In genomic region chr5:173330151-173330855, GRCh38 we compare ENCODE assay signal across 8 cellular contexts. TPM values are rescaled to one million over a fixed set of nuclear protein-coding genes. Genes with fewer than 3 reads are reported as not detected.
DNase-seq lines count a peak whose midpoint lies in the region; ATAC-seq, FAIRE-seq and TF ChIP-seq lines count a peak whose summit lies in the region.

No MANE protein-coding gene starts in this region.

- peak overlapping the region; percentile 33 for H3K9ac ChIP-seq in ES-I3 (ENCODE audit: low read depth, low read length)
- H3K9ac ChIP-seq in iPS-15b (ENCODE audit: low read depth, low read length): peak overlapping the region; percentile 65

- 65% methylated on average over 13 of the region's 13 CpGs for WGBS in A549 (ENCODE audit: missing lambda C conversion rate)

- peaks cover 4% of the 10 kb centered on the region; the same call in 1 of the 2 replicates for H3K36me3 ChIP-seq in ES-I3 (ENCODE audit: insufficient read depth, low read length)
- peaks cover 5% of the 10 kb centered on the region for H3K36me3 ChIP-seq in iPS-15b (ENCODE audit: control insufficient read depth, insufficient read depth, low read length)

- no peak for ATAC-seq in A549
- no peak for ATAC-seq in activated CD8-positive, alpha-beta T cell treated with anti-CD3 and anti-CD28 coated beads for 36 hours
- ATAC-seq in GM21528 (IDR thresholded peaks at IDR 0.05; ENCODE audit: low FRiP score, unreplicated experiment): no peak

- H3K27me3 Mint-ChIP-seq in activated CD8-positive, alpha-beta T cell treated with anti-CD3 and anti-CD28 coated beads for 36 hours: peaks cover 52% of the 10 kb centered on the region

- POLR2A ChIA-PET in A549 (lab: Yijun Ruan, JAX): interaction anchor here (0.6 to 2.6 kb wide), 10 partner anchors 10 to 403 kb away, joined by 3 to 23 read pairs (median 3); partner anchors contain the start of gene BOD1
- POLR2A ChIA-PET in activated CD8-positive, alpha-beta T cell treated with anti-CD3 and anti-CD28 coated beads for 36 hours (lab: Charles Lee): interaction anchor here (0.8 to 2.8 kb wide), 3 partner anchors 12 to 37 kb away, joined by 3 to 11 read pairs (median 4); no protein-coding TSS in a partner anchor

- intact Hi-C loops in activated CD8-positive, alpha-beta T cell treated with anti-CD3 and anti-CD28 coated beads for 36 hours (cut with micrococcal nuclease): no loop called here

- TF ChIP-seq EP300 in A549 (IDR thresholded peaks at IDR 0.05): no peak

- peaks cover 41% of the 10 kb centered on the region for H3K36me3 Mint-ChIP-seq in activated CD8-positive, alpha-beta T cell treated with anti-CD3 and anti-CD28 coated beads for 36 hours (ENCODE audit: low read depth)

- peak overlapping the region; percentile 86 for H3K4me2 ChIP-seq in A549

- H3K27ac Mint-ChIP-seq in activated CD8-positive, alpha-beta T cell treated with anti-CD3 and anti-CD28 coated beads for 36 hours: peak overlapping the region; percentile 68

- no peak for TF ChIP-seq CTCF in A549 (IDR thresholded peaks at IDR 0.05)
- no peak for TF ChIP-seq CTCF in activated CD8-positive, alpha-beta T cell treated with anti-CD3 and anti-CD28 coated beads for 36 hours (IDR thresholded peaks at IDR 0.05)

- FAIRE-seq in A549 (lab: Jason Lieb, UNC): no peak

- H3K4me3 Mint-ChIP-seq in activated CD8-positive, alpha-beta T cell treated with anti-CD3 and anti-CD28 coated beads for 36 hours: peak overlapping the region; percentile 98

- H3K4me1 ChIP-seq in A549 (peaks cover 31% of the 10 kb centered on the region), ES-I3 (ENCODE audit: insufficient read depth, low read length) (peaks cover 14% of the 10 kb centered on the region), iPS-15b (ENCODE audit: control insufficient read depth, insufficient read depth, low read length) (peaks cover 13% of the 10 kb centered on the region)

- DNase-seq in A549 (ENCODE audit: low read depth in 1 of 2, low spot score in 1 of 2) (no peak), amniotic stem cell (lab: John Stamatoyannopoulos, UW) (no peak), C1 segment of cervical spinal cord (lab: John Stamatoyannopoulos, UW) (no peak), NOMO-1 treated with dmso at 0.1 percent for 144 hours (lab: John Stamatoyannopoulos, UW; ENCODE audit: unreplicated experiment) (no peak)
- no peak for DNase-seq in activated CD8-positive, alpha-beta T cell treated with anti-CD3 and anti-CD28 coated beads for 36 hours

- H3K4me1 Mint-ChIP-seq in activated CD8-positive, alpha-beta T cell treated with anti-CD3 and anti-CD28 coated beads for 36 hours (ENCODE audit: low read depth): peaks cover 26% of the 10 kb centered on the region

- CTCF ChIA-PET in A549 (lab: Yijun Ruan, JAX): interaction anchor here (0.6 to 9.5 kb wide), 13 partner anchors 10 to 981 kb away, joined by 3 to 129 read pairs (median 3); partner anchors contain the start of gene BOD1
- CTCF ChIA-PET in activated CD8-positive, alpha-beta T cell treated with anti-CD3 and anti-CD28 coated beads for 36 hours (lab: Charles Lee): interaction anchor here (0.7 to 7.6 kb wide), 6 partner anchors 15 to 346 kb away, joined by 3 to 180 read pairs (median 6); partner anchors contain the start of gene ATP6V0E1

- peaks cover 23% of the 10 kb centered on the region for H3K27me3 ChIP-seq in iPS-15b (ENCODE audit: control insufficient read depth, insufficient read depth, low read length)

- peaks cover 6% of the 10 kb centered on the region for H3K9me3 Mint-ChIP-seq in activated CD8-positive, alpha-beta T cell treated with anti-CD3 and anti-CD28 coated beads for 36 hours

- H3K4me3 ChIP-seq in A549: peak overlapping the region; percentile 87
- H3K4me3 ChIP-seq in iPS-15b (ENCODE audit: low read depth, low read length): peak overlapping the region; percentile 52

- peak overlapping the region; percentile 88 to 97 for H3K27ac ChIP-seq in A549

- no peaks in the 10 kb centered on the region for H3K9me3 ChIP-seq in A549
- no peaks in the 10 kb centered on the region for H3K9me3 ChIP-seq in ES-I3 (ENCODE audit: control insufficient read depth, insufficient read depth, low read length)
- no peaks in the 10 kb centered on the region for H3K9me3 ChIP-seq in iPS-15b (ENCODE audit: control insufficient read depth, insufficient read depth, low read length)

- TF ChIP-seq RAD21 in A549 (conservative IDR thresholded peaks at IDR 0.05 in 1 of 2, IDR thresholded peaks at IDR 0.05 in 1 of 2): no peak

- TF ChIP-seq POLR2A in A549 (IDR thresholded peaks at IDR 0.05; ENCODE audit: low read length): no peak

TF ChIP-seq in A549, 52 proteins besides CTCF, POLR2A, EP300 and RAD21:
- TF ChIP-seq BHLHE40 (IDR thresholded peaks at IDR 0.05; ENCODE audit: low read depth, low read length) (no peak), MYC (IDR thresholded peaks at IDR 0.05; ENCODE audit: borderline replicate concordance, low read length) (no peak), HEYL (CRISPR knock-in tag; IDR thresholded peaks at IDR 0.05) (no peak), RCOR1 (IDR thresholded peaks at IDR 0.05; ENCODE audit: low read depth, low read length) (no peak), E2F6 (IDR thresholded peaks at IDR 0.05; ENCODE audit: borderline replicate concordance, low read depth) (no peak), NPAS2 (CRISPR knock-in tag; IDR thresholded peaks at IDR 0.05; ENCODE audit: borderline replicate concordance) (no peak), MAFK (IDR thresholded peaks at IDR 0.05; ENCODE audit: partially characterized antibody) (no peak), FOSL2 (IDR thresholded peaks at IDR 0.05) (no peak), FOSL2 (CRISPR knock-in tag; IDR thresholded peaks at IDR 0.05) (no peak), HOXA7 (CRISPR knock-in tag; IDR thresholded peaks at IDR 0.05) (no peak), CBX8 (IDR thresholded peaks at IDR 0.05) (no peak), RARB (CRISPR knock-in tag; IDR thresholded peaks at IDR 0.05) (no peak), RFX5 (IDR thresholded peaks at IDR 0.05) (no peak), PHF8 (IDR thresholded peaks at IDR 0.05; ENCODE audit: borderline replicate concordance, low read depth) (no peak), SMC3 (IDR thresholded peaks at IDR 0.05) (no peak)
- TF ChIP-seq, protein P1, sequence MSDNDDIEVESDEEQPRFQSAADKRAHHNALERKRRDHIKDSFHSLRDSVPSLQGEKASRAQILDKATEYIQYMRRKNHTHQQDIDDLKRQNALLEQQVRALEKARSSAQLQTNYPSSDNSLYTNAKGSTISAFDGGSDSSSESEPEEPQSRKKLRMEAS (IDR thresholded peaks at IDR 0.05): no peak
TF ChIP-seq in A549: peak in this region for 0.

RNA-seq across cellular contexts. Expression of gene STC2, which starts 2.1 kb away (rescaled TPM):
- polyA plus RNA-seq in A549 (2011; rRNA removed): 30.8 and 46.1 TPM in 2 replicates
- polyA plus RNA-seq in A549 (2012; cell fraction: cytosol; rRNA removed): 19.1 and 31.4 TPM in 2 replicates
- polyA plus RNA-seq in A549 (2012; cell fraction: nucleus; rRNA removed): 39.8 and 46.9 TPM in 2 replicates
- polyA plus RNA-seq in A549 (2017; fragmentation: RNase III; extraction: RNeasy Plus Mini Kit Qiagen cat#74134 plus additional on column Dnase treatment): 45.2 to 66.9 TPM (median 52.3 TPM) in 3 replicates
- polyA minus RNA-seq in A549 (2011; rRNA and poly(A)+ RNA removed): 23.0 and 41.0 TPM in 2 replicates
- total RNA-seq in activated CD8-positive, alpha-beta T cell treated with anti-CD3 and anti-CD28 coated beads for 36 hours: 10 to 100 TPM; 40.9 to 45.9 TPM
